8 cellular contexts compared by ENCODE assay signal in genomic region chr16:89489040-89489721, GRCh38. TPM values are rescaled to one million over a fixed set of nuclear protein-coding genes. Genes with fewer than 3 reads are reported as not detected.
DNase-seq lines count a peak whose midpoint lies in the region; ATAC-seq and TF ChIP-seq lines count a peak whose summit lies in the region.

No MANE protein-coding gene starts in this region.

- peak overlapping the region; percentile 67 to 97 (median 75) for H3K4me3 ChIP-seq in Peyer's patch

- no peaks in the 10 kb centered on the region for H3K27me3 ChIP-seq in Peyer's patch

- peak overlapping the region; percentile 97 to 100 (median 98) for H3K27ac ChIP-seq in Peyer's patch

- in situ Hi-C loops in G401 (cut with HindIII; ENCODE audit: low sequenced_read_pairs): no loop called here

- H3K9me3 Mint-ChIP-seq in naive B cell: no peaks in the 10 kb centered on the region

- no peaks in the 10 kb centered on the region for H3K36me3 Mint-ChIP-seq in naive B cell

- TF ChIP-seq CTCF in Peyer's patch (IDR thresholded peaks at IDR 0.05): peak; percentile 12 to 44 (median 38)

- peak; percentile 68 for DNase-seq in G401 (ENCODE audit: low spot score)
- DNase-seq in Peyer's patch: peak; percentile 85 to 95 (median 91)
- DNase-seq in activated T-helper 1 cell treated with Interleukin-2 at 50 U/mL for 16 hours (ENCODE audit: low read depth): peak; percentile 78
- DNase-seq in fibroblast of gingiva (ENCODE audit: low read depth): peak; percentile 99
- peak; percentile 86 for DNase-seq in naive B cell
- DNase-seq in stimulated activated CD8-positive, alpha-beta memory T cell treated with anti-CD3 and anti-CD28 coated beads, Interleukin-7, amount 100 ng/mL, for 4 hours (ENCODE audit: low read depth in 2 of 2): peak; percentile 81 to 91

- H3K27ac Mint-ChIP-seq in naive B cell: peak overlapping the region; percentile 93 to 99 (median 98)

- no peaks in the 10 kb centered on the region for H3K9me3 ChIP-seq in Peyer's patch

- peaks cover 0 to 3% (median 0%) of the 10 kb centered on the region in 3 donors for H3K27me3 Mint-ChIP-seq in naive B cell

- H3K4me3 Mint-ChIP-seq in naive B cell: peak overlapping the region; percentile 82 to 98 (median 92)

- peaks cover 62 to 77% (median 64%) of the 10 kb centered on the region in 3 donors for H3K4me1 Mint-ChIP-seq in naive B cell

- no peaks in the 10 kb centered on the region for H3K36me3 ChIP-seq in Peyer's patch

- TF ChIP-seq POLR2A in Peyer's patch (IDR thresholded peaks at IDR 0.05): peak; percentile 7 to 66

- peaks cover 3 to 56% (median 33%) of the 10 kb centered on the region in 4 donors for H3K4me1 ChIP-seq in Peyer's patch

- ATAC-seq in HG03565 (IDR thresholded peaks at IDR 0.05; ENCODE audit: unreplicated experiment) (peak; percentile 14), naive B cell (ENCODE audit: low read depth in 2 of 2) (peak; percentile 33 to 39), GM19463 (IDR thresholded peaks at IDR 0.05; ENCODE audit: unreplicated experiment) (no peak)

RNA-seq across cellular contexts. Expression of gene ANKRD11, which starts 1.2 kb away (rescaled TPM):
- 42.6 and 55.3 TPM in 2 replicates for total RNA-seq in G401 (2014; rRNA removed; shearing (Covaris generic))
- 100 to 1,000 TPM; 177 to 227 (median 211) TPM for total RNA-seq in Peyer's patch
- 10 to 100 TPM in 3 of 6 donors, 1 to 10 TPM in 2, under 1 TPM in 1; 0.78 to 24.8 (median 10.1) TPM for polyA plus RNA-seq in naive B cell (ENCODE audit: low read depth in 6 of 6)

RNA-seq across cellular contexts. Expression of gene SPG7, which starts 19.0 kb away (rescaled TPM):
- 117 and 125 TPM in 2 replicates for total RNA-seq in G401 (2014; rRNA removed; shearing (Covaris generic))
- 100 to 1,000 TPM; 242 to 461 (median 378) TPM for total RNA-seq in Peyer's patch
- 10 to 100 TPM; 34.8 to 54.1 (median 40.0) TPM for polyA plus RNA-seq in naive B cell (ENCODE audit: low read depth in 6 of 6)
